Comparison of ENCODE assay signal across 2 cellular contexts in the genomic region with DNA sequence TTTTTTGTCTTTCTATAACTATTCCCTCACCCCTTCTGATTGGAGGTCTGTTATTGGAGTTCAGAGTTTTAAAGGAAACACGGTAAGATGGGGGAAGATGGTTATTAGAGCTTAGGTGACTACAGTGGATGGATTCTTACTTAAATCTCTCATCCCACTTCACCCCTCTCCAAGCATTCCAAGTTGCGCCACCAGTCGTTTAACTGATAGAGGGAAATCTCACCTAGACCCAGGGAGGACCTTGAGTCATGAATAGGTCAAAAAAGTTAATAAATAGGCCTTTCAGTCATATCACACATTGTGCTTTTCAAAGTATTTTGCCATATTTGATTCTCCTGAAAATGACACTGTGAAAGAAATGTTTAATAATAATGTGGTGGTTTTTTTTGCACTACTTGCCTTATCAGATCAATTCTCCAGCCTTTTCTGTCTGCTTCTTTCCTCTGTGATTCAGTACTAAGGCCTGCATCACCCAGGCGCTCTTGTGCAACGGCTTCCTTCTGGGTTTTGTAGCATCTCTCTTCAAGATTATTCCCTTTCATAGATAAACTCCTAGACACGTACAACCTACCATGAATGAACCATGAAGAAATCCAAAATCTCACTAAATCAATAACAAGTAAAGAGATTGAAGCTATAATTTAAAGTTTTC.
TF ChIP-seq lines count a peak whose summit lies in the region.

No MANE protein-coding gene starts in this region.

TF ChIP-seq in A549, 52 proteins besides CTCF, POLR2A, EP300 and RAD21:
- TF ChIP-seq RCOR1 (IDR thresholded peaks at IDR 0.05; ENCODE audit: low read depth, low read length) (no peak), HOXB5 (CRISPR knock-in tag; IDR thresholded peaks at IDR 0.05) (no peak), FOXS1 (CRISPR knock-in tag; IDR thresholded peaks at IDR 0.05) (no peak), ZSCAN20 (CRISPR knock-in tag; IDR thresholded peaks at IDR 0.05) (no peak), SREBF2 (IDR thresholded peaks at IDR 0.05) (no peak), SMC3 (IDR thresholded peaks at IDR 0.05) (no peak), RFX5 (IDR thresholded peaks at IDR 0.05) (no peak), TFCP2L1 (CRISPR knock-in tag; IDR thresholded peaks at IDR 0.05) (no peak), HMGXB4 (CRISPR knock-in tag; IDR thresholded peaks at IDR 0.05; ENCODE audit: borderline replicate concordance) (no peak)
- TF ChIP-seq, protein P1, sequence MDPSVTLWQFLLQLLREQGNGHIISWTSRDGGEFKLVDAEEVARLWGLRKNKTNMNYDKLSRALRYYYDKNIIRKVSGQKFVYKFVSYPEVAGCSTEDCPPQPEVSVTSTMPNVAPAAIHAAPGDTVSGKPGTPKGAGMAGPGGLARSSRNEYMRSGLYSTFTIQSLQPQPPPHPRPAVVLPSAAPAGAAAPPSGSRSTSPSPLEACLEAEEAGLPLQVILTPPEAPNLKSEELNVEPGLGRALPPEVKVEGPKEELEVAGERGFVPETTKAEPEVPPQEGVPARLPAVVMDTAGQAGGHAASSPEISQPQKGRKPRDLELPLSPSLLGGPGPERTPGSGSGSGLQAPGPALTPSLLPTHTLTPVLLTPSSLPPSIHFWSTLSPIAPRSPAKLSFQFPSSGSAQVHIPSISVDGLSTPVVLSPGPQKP (IDR thresholded peaks at IDR 0.05; ENCODE audit: low read depth, low read length), result no peak
- TF ChIP-seq, protein P2, sequence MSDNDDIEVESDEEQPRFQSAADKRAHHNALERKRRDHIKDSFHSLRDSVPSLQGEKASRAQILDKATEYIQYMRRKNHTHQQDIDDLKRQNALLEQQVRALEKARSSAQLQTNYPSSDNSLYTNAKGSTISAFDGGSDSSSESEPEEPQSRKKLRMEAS (IDR thresholded peaks at IDR 0.05), result no peak

TF ChIP-seq in IMR-90, 13 proteins besides CTCF, POLR2A, EP300 and RAD21:
- TF ChIP-seq FOS (IDR thresholded peaks at IDR 0.05; ENCODE audit: low read depth, low read length), result no peak
- TF ChIP-seq CEBPB (IDR thresholded peaks at IDR 0.05; ENCODE audit: low read depth, low read length), result peak; percentile 68
